Comparison of ENCODE assay signal across 1 cellular context in genomic region chr14:68873379-68873778, GRCh38.
TF ChIP-seq lines count a peak whose summit lies in the region.

No MANE protein-coding gene starts in this region.

TF ChIP-seq in SK-N-SH treated with all-trans-retinoic acid at 6 μM for 48 hours, 23 proteins besides CTCF, POLR2A, EP300 and RAD21 (continued from another document):
- TF ChIP-seq TCF4 (CRISPR knock-in tag; IDR thresholded peaks at IDR 0.05; ENCODE audit: borderline replicate concordance) (no peak), TOX (CRISPR knock-in tag; IDR thresholded peaks at IDR 0.05; ENCODE audit: borderline replicate concordance) (no peak), CSDC2 (CRISPR knock-in tag; IDR thresholded peaks at IDR 0.05) (no peak), ISL1 (CRISPR knock-in tag; IDR thresholded peaks at IDR 0.05) (no peak)
